ENCODE assay signal across 8 cellular contexts in the genomic region with DNA sequence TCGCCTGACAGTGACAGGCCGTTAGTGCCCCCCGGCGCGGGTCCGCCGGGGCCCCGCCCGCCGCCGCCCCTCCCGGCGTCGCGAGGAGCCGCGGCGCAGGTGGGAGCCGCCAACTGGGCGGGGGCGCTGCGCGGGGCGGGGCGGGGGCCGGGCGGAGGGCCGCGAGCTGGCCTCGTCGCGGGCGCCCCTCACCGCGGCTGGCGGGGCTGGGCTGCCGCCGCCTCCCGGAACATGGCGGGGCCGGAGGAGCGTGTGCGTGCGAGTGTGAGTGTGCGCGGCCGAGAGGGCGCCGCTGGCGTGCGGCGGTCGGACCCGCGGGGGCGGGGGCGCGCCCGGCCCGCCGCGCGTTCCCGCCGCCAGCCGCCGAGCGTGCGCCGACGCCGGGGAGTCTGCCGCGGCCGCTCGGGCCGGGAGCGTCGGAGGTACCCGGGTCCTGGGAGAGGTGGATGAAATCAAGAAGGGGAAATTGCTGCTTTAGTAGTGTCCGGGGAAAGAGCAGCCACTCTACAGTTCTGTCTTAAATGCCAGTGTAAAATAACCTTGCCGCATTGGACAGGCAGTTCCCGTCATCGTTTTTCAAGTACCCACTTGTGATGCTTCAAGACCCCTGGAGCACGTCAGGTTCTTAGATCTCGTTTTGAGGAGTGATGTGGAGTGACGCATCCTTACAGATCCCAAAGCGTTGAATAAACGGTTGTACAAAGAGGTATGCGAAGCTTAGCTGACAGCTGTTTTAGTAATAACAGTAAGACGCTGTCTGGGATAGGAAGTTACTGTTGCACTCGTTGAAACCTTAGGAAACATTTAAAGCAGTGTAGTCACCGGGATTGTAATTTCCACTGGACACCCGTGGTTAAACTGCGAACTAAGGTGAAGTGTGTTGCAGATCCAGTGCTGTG. TPM values are rescaled to one million over a fixed set of nuclear protein-coding genes. Genes with fewer than 3 reads are reported as not detected.
DNase-seq lines count a peak whose midpoint lies in the region; ATAC-seq and TF ChIP-seq lines count a peak whose summit lies in the region.

No MANE protein-coding gene starts in this region.

- H3K4me3 ChIP-seq in HUES6 (ENCODE audit: low read depth, low read length) (peak overlapping the region; percentile 100), stomach smooth muscle (ENCODE audit: low read length in 2 of 2) (peak overlapping the region; percentile 93 to 94)

- H3K27ac Mint-ChIP-seq in activated T-helper 2 cell treated with anti-CD3 and anti-CD28 coated beads, Interferon-gamma antibody, Interleukin-2, Interleukin-4, amounts not matched to agents 10 μg/mL and 5 μg/mL and 100 μg/mL, durations not matched to agents 14 hours and 24 hours and 36 hours = peak overlapping the region; percentile 83
- H3K27ac Mint-ChIP-seq in nephron progenitor cell = peak overlapping the region; percentile 97

- peak; percentile 43 for DNase-seq in DMS114 treated with DMSO at 0.1 percent for 48 hours (lab: John Stamatoyannopoulos, UW; ENCODE audit: unreplicated experiment)
- peak; percentile 74 for DNase-seq in activated T-helper 2 cell treated with anti-CD3 and anti-CD28 coated beads, Interferon-gamma antibody, Interleukin-2, Interleukin-4, amounts not matched to agents 10 μg/mL and 5 μg/mL and 100 μg/mL, durations not matched to agents 14 hours and 24 hours and 36 hours (ENCODE audit: low spot score)
- DNase-seq in fibroblast of peridontal ligament (ENCODE audit: extremely low read depth) = peak; percentile 82
- peak; percentile 70 for DNase-seq in nephron progenitor cell

- H3K27me3 Mint-ChIP-seq in activated T-helper 2 cell treated with anti-CD3 and anti-CD28 coated beads, Interferon-gamma antibody, Interleukin-2, Interleukin-4, amounts not matched to agents 10 μg/mL and 5 μg/mL and 100 μg/mL, durations not matched to agents 14 hours and 24 hours and 36 hours (ENCODE audit: low read depth) = no peaks in the 10 kb centered on the region
- peaks cover 2% of the 10 kb centered on the region for H3K27me3 Mint-ChIP-seq in nephron progenitor cell (ENCODE audit: low read depth, poor library complexity)

- H3K36me3 ChIP-seq in HUES6 (ENCODE audit: control insufficient read depth, insufficient read depth, low read length) (peaks cover 24% of the 10 kb centered on the region), stomach smooth muscle (ENCODE audit: control insufficient read depth in 2 of 2, insufficient read depth in 2 of 2, low read length in 2 of 2) (peaks cover 2 to 4% of the 10 kb centered on the region in 2 donors)

- H3K4me1 Mint-ChIP-seq in activated T-helper 2 cell treated with anti-CD3 and anti-CD28 coated beads, Interferon-gamma antibody, Interleukin-2, Interleukin-4, amounts not matched to agents 10 μg/mL and 5 μg/mL and 100 μg/mL, durations not matched to agents 14 hours and 24 hours and 36 hours (ENCODE audit: low read depth) = peaks cover 54% of the 10 kb centered on the region
- H3K4me1 Mint-ChIP-seq in nephron progenitor cell = peaks cover 40% of the 10 kb centered on the region

- peaks cover 5% of the 10 kb centered on the region; the same call in 1 of the 2 replicates for H3K4me1 ChIP-seq in HUES6 (ENCODE audit: control insufficient read depth, insufficient read depth, low read length)
- H3K4me1 ChIP-seq in stomach smooth muscle (ENCODE audit: control insufficient read depth, insufficient read depth, low read length) = peaks cover 17% of the 10 kb centered on the region

- H3K36me3 Mint-ChIP-seq in activated T-helper 2 cell treated with anti-CD3 and anti-CD28 coated beads, Interferon-gamma antibody, Interleukin-2, Interleukin-4, amounts not matched to agents 10 μg/mL and 5 μg/mL and 100 μg/mL, durations not matched to agents 14 hours and 24 hours and 36 hours (ENCODE audit: low read depth) = peaks cover 63% of the 10 kb centered on the region
- peaks cover 12% of the 10 kb centered on the region for H3K36me3 Mint-ChIP-seq in nephron progenitor cell (ENCODE audit: low read depth)

- no peaks in the 10 kb centered on the region for H3K27me3 ChIP-seq in HUES6 (ENCODE audit: control insufficient read depth, insufficient read depth, low read length)
- H3K27me3 ChIP-seq in stomach smooth muscle (ENCODE audit: control insufficient read depth in 1 of 2, insufficient read depth in 2 of 2, low read length in 2 of 2) = no peaks in the 10 kb centered on the region

- TF ChIP-seq CTCF in nephron progenitor cell (IDR thresholded peaks at IDR 0.05) = no peak

- peak overlapping the region; percentile 78 for H3K4me3 Mint-ChIP-seq in activated T-helper 2 cell treated with anti-CD3 and anti-CD28 coated beads, Interferon-gamma antibody, Interleukin-2, Interleukin-4, amounts not matched to agents 10 μg/mL and 5 μg/mL and 100 μg/mL, durations not matched to agents 14 hours and 24 hours and 36 hours (ENCODE audit: low read depth)
- peak overlapping the region; percentile 90 for H3K4me3 Mint-ChIP-seq in nephron progenitor cell

- no peaks in the 10 kb centered on the region for H3K9me3 Mint-ChIP-seq in activated T-helper 2 cell treated with anti-CD3 and anti-CD28 coated beads, Interferon-gamma antibody, Interleukin-2, Interleukin-4, amounts not matched to agents 10 μg/mL and 5 μg/mL and 100 μg/mL, durations not matched to agents 14 hours and 24 hours and 36 hours
- no peaks in the 10 kb centered on the region for H3K9me3 Mint-ChIP-seq in nephron progenitor cell

- ATAC-seq in GM21447 (IDR thresholded peaks at IDR 0.05; ENCODE audit: unreplicated experiment) = peak; percentile 29

- H3K9me3 ChIP-seq in HUES6 (ENCODE audit: control insufficient read depth, insufficient read depth, low read depth, low read length) (no peaks in the 10 kb centered on the region), stomach smooth muscle (ENCODE audit: control insufficient read depth in 2 of 2, low read length in 2 of 2) (no peaks in the 10 kb centered on the region)

- intact Hi-C loops in activated T-helper 2 cell treated with anti-CD3 and anti-CD28 coated beads, Interferon-gamma antibody, Interleukin-2, Interleukin-4, amounts not matched to agents 10 μg/mL and 5 μg/mL and 100 μg/mL, durations not matched to agents 14 hours and 24 hours and 36 hours (cut with micrococcal nuclease) = loop anchor here (2.0 to 5.0 kb wide), 4 partner anchors 43 to 775 kb away; partner anchors contain the start of genes RALBP1, TWSG1 and VAPA

- H3K27ac ChIP-seq in HUES6 (ENCODE audit: low read depth, low read length) (no peak overlapping the region), stomach smooth muscle (ENCODE audit: low read length) (peak overlapping the region; percentile 88)

- H3K9ac ChIP-seq in HUES6 (ENCODE audit: low read length) = peak overlapping the region; percentile 70
- peak overlapping the region; percentile 83 to 92 for H3K9ac ChIP-seq in stomach smooth muscle (ENCODE audit: low read length in 2 of 2)

TF ChIP-seq in PFSK-1, 5 proteins besides CTCF, POLR2A, EP300 and RAD21:
- TF ChIP-seq POLR2AphosphoS5 (IDR thresholded peaks at IDR 0.05; ENCODE audit: low read depth, low read length) (no peak), TAF1 (IDR thresholded peaks at IDR 0.05; ENCODE audit: borderline replicate concordance, insufficient read depth, low read length) (peak; percentile 32; the same call in 1 of the 2 replicates), SIN3A (IDR thresholded peaks at IDR 0.05; ENCODE audit: borderline replicate concordance, insufficient read depth, low read length) (no peak)

RNA-seq across cellular contexts. Expression of gene ANKRD12, which starts 0.8 kb away (rescaled TPM):
- polyA plus RNA-seq in PFSK-1 (2012; ENCODE audit: insufficient read length, low read depth) = 8.7 TPM
- 66.0 and 68.7 TPM in 2 replicates for total RNA-seq in activated T-helper 2 cell treated with anti-CD3 and anti-CD28 coated beads, Interferon-gamma antibody, Interleukin-2, Interleukin-4, amounts not matched to agents 10 μg/mL and 5 μg/mL and 100 μg/mL, durations not matched to agents 14 hours and 24 hours and 36 hours

RNA-seq across cellular contexts. Expression of gene NDUFV2, which starts 34.9 kb away (rescaled TPM):
- 58.7 TPM for polyA plus RNA-seq in PFSK-1 (2012; ENCODE audit: insufficient read length, low read depth)
- 329 and 341 TPM in 2 replicates for total RNA-seq in activated T-helper 2 cell treated with anti-CD3 and anti-CD28 coated beads, Interferon-gamma antibody, Interleukin-2, Interleukin-4, amounts not matched to agents 10 μg/mL and 5 μg/mL and 100 μg/mL, durations not matched to agents 14 hours and 24 hours and 36 hours
